24 cellular contexts compared by ENCODE assay signal in the genomic region with DNA sequence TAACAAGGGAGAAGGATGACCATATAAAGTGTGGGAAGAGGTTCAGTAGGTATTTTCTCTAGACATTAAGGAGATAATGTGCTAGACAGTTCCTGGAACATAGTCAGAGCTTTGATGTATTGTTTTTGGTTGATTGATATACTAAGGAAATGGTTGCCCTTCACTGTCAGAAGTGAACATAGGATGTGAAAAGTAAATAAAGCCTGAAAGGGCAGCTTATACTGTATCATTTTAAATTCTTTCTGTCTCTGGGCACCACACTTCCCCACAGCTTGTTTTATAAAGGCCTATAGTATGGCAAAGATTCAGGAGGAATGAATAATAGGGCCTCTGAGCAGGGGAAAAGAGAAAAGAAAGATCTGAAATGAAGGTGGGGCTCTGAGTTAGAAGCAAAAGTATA.
A peak's percentile ranks its signal among the peaks of the same experiment; 100 is the strongest.
DNase-seq lines count a peak whose midpoint lies in the region; ATAC-seq, FAIRE-seq and TF ChIP-seq lines count a peak whose summit lies in the region.
"Had no signal": no experiment of that assay in that cellular context is flagged by ENCODE, and none has a peak within 500 bp of the region (broad histone marks: within the 10 kb centered on the region; RNA-seq: fewer than 3 reads in every experiment).

No MANE protein-coding gene starts in this region.

- TF ChIP-seq EP300 in H1 (IDR thresholded peaks at IDR 0.05; ENCODE audit: borderline replicate concordance in 1 of 2, low read depth in 2 of 2, low read length in 2 of 2) = no peak

- no peak overlapping the region for H3K9ac ChIP-seq in H1 (replicated peaks in 1 of 4; ENCODE audit: extremely low read depth in 1 of 4, low read depth in 3 of 4, low read length in 3 of 4)
- H3K9ac ChIP-seq: BLaER1, GM23248, SK-N-SH had no signal

- H3F3A ChIP-seq in GM23338 (replicated peaks; ENCODE audit: low read depth) = no peaks in the 10 kb centered on the region

- H3K27ac Mint-ChIP-seq in GM23338 = peak overlapping the region; percentile 1; the same call in 1 of the 2 replicates
- H3K27ac Mint-ChIP-seq in mesothelial cell of epicardium = peak overlapping the region; percentile 4
- no peak overlapping the region for H3K27ac Mint-ChIP-seq in T-cell
- H3K27ac Mint-ChIP-seq: CD4-positive, CD25-positive, alpha-beta regulatory T cell had no signal

- no peak overlapping the region for H2BK120ac ChIP-seq in H1 (replicated peaks; ENCODE audit: low read depth, low read length)

- no peaks in the 10 kb centered on the region for H3K9me3 Mint-ChIP-seq in GM23338
- no peaks in the 10 kb centered on the region for H3K9me3 Mint-ChIP-seq in mesothelial cell of epicardium
- H3K9me3 Mint-ChIP-seq in T-cell = no peaks in the 10 kb centered on the region
- H3K9me3 Mint-ChIP-seq: CD4-positive, CD25-positive, alpha-beta regulatory T cell had no signal

- no peaks in the 10 kb centered on the region for H3K79me1 ChIP-seq in H1 (ENCODE audit: low read depth, low read length)

- no peaks in the 10 kb centered on the region for H3K9me3 ChIP-seq in H1 (ENCODE audit: insufficient read depth in 2 of 2, low read depth in 1 of 2, low read length in 1 of 2)
- H3K9me3 ChIP-seq: BLaER1, HAP-1, Peyer's patch, SK-N-SH had no signal

- POLR2A ChIA-PET in H1 (lab: Charles Lee; ENCODE audit: partially characterized antibody) (interaction anchor here (0.6 to 0.8 kb wide), 2 partner anchors 14 to 73 kb away, joined by 3 read pairs; no protein-coding TSS in a partner anchor), T-cell (lab: Charles Lee) (no interaction called here)

- no peak overlapping the region for H4K91ac ChIP-seq in H1 (replicated peaks; ENCODE audit: insufficient read length, low read length)

- no peaks in the 10 kb centered on the region for H4K20me1 ChIP-seq in GM23338 (replicated peaks; ENCODE audit: insufficient read depth)
- H4K20me1 ChIP-seq in H1 (replicated peaks in 1 of 2; ENCODE audit: control insufficient read depth in 1 of 2, insufficient read depth in 2 of 2, low read length in 2 of 2) = no peaks in the 10 kb centered on the region
- H4K20me1 ChIP-seq: BLaER1 had no signal

- H3K27ac ChIP-seq in GM23338 (ENCODE audit: low read depth) = no peak overlapping the region
- H3K27ac ChIP-seq in H1 (ENCODE audit: low read depth, low read length) = no peak overlapping the region
- H3K27ac ChIP-seq: BLaER1, GM23248, HL-60, Peyer's patch had no signal

- TF ChIP-seq POLR2A in H1 (IDR thresholded peaks at IDR 0.05; ENCODE audit: control extremely low read depth in 1 of 2, low read depth in 2 of 2, low read length in 2 of 2) = no peak

- H4K5ac ChIP-seq in H1 (ENCODE audit: insufficient read length, low read depth, low read length) = no peak overlapping the region

- no peaks in the 10 kb centered on the region for H3K79me2 ChIP-seq in GM23338 (replicated peaks; ENCODE audit: insufficient read depth)
- no peaks in the 10 kb centered on the region for H3K79me2 ChIP-seq in H1 (ENCODE audit: control insufficient read depth in 1 of 2, insufficient read depth in 2 of 2, low read length in 2 of 2)

- H3K27me3 ChIP-seq in GM23338 (ENCODE audit: insufficient read depth) = no peaks in the 10 kb centered on the region
- no peaks in the 10 kb centered on the region for H3K27me3 ChIP-seq in H1 (replicated peaks in 1 of 4; ENCODE audit: control insufficient read depth in 3 of 4, extremely low read depth in 1 of 4, insufficient read depth in 3 of 4, low read length in 3 of 4)
- H3K27me3 ChIP-seq: BLaER1, Peyer's patch had no signal

- H2AK5ac ChIP-seq in H1 (ENCODE audit: low read depth, low read length) = no peak overlapping the region

- no peak for TF ChIP-seq CTCF in GM23338 (conservative IDR thresholded peaks at IDR 0.05; ENCODE audit: low read depth in 2 of 2)
- TF ChIP-seq CTCF in H1 (IDR thresholded peaks at IDR 0.05; ENCODE audit: control extremely low read depth in 1 of 3, insufficient read depth in 1 of 3, low read depth in 1 of 3, low read length in 3 of 3) = no peak
- TF ChIP-seq CTCF in mesothelial cell of epicardium (IDR thresholded peaks at IDR 0.05; ENCODE audit: unreplicated experiment) = no peak

- no peak for TF ChIP-seq RAD21 in H1 (IDR thresholded peaks at IDR 0.05 in 1 of 2, conservative IDR thresholded peaks at IDR 0.05 in 1 of 2; ENCODE audit: low read depth in 2 of 2, low read length in 2 of 2)

- peaks cover 12% of the 10 kb centered on the region for H3K4me1 Mint-ChIP-seq in GM23338
- peaks cover 48% of the 10 kb centered on the region for H3K4me1 Mint-ChIP-seq in mesothelial cell of epicardium
- H3K4me1 Mint-ChIP-seq in T-cell = peaks cover 5 to 7% (median 6%) of the 10 kb centered on the region in 3 donors

- H3K36me3 ChIP-seq in GM23338 (ENCODE audit: insufficient read depth) = no peaks in the 10 kb centered on the region
- no peaks in the 10 kb centered on the region for H3K36me3 ChIP-seq in H1 (ENCODE audit: control insufficient read depth in 2 of 4, insufficient read depth in 4 of 4, low read length in 3 of 4)
- H3K36me3 ChIP-seq: BLaER1, HAP-1, Peyer's patch had no signal

- 0 out of 2 replicates have a peak overlapping the region, but pooled peaks have one; percentile 2 for H3K4me2 ChIP-seq in GM23338
- H3K4me2 ChIP-seq in H1 (ENCODE audit: insufficient read depth in 1 of 2, low read depth in 2 of 2, low read length in 2 of 2) = no peak overlapping the region
- H3K4me2 ChIP-seq: BLaER1, SK-N-SH had no signal

- no peak for FAIRE-seq in H1 (lab: Jason Lieb, UNC)
- FAIRE-seq: A204.1, D721Med, G401.6 had no signal

- no peak for DNase-seq in GM23338 (ENCODE audit: low spot score)
- DNase-seq in NCI-H460 (ENCODE audit: extremely low read depth, low read depth) = peak; percentile 59
- no peak for DNase-seq in H1 (ENCODE audit: low read depth in 1 of 2, low spot score in 2 of 2)
- no peak for DNase-seq in mesothelial cell of epicardium (ENCODE audit: low spot score in 2 of 2, unreplicated experiment in 2 of 2)
- no peak for DNase-seq in activated gamma-delta T cell treated with Interleukin-2 at 50 U/mL for 16 hours
- no peak for DNase-seq in T-cell
- DNase-seq: CD4-positive, CD25-positive, alpha-beta regulatory T cell; GM23248; NCI-H1092 treated with DMSO at 0.1 percent for 48 hours; NCI-H1436 treated with DMSO at 0.1 percent for 48 hours; NCI-H1930; NCI-H446; NCI-H526; Peyer's patch; SK-N-SH; SW 1271 had no signal

- no peak overlapping the region for H3K23ac ChIP-seq in H1 (ENCODE audit: insufficient read length)

- no peaks in the 10 kb centered on the region for H3K23me2 ChIP-seq in H1 (ENCODE audit: low read depth, low read length)

- no peak overlapping the region for H3K56ac ChIP-seq in H1 (replicated peaks; ENCODE audit: insufficient read length, low read depth, low read length)

- no peak overlapping the region for H2BK5ac ChIP-seq in H1 (ENCODE audit: low read depth, low read length)

- H2AFZ ChIP-seq in GM23338 (no peak overlapping the region), H1 (ENCODE audit: low read length) (0 out of 2 replicates have a peak overlapping the region, but pooled peaks have one; percentile 1)
- H2AFZ ChIP-seq: GM23248 had no signal

- H3K9me2 ChIP-seq in GM23338 (ENCODE audit: insufficient read depth) = no peaks in the 10 kb centered on the region
- H3K9me2 ChIP-seq: SK-N-SH had no signal

- H2BK12ac ChIP-seq in H1 (ENCODE audit: low read depth, low read length) = no peak overlapping the region

- no peak overlapping the region for H3K14ac ChIP-seq in H1 (ENCODE audit: insufficient read length)

- H3K4ac ChIP-seq in H1 (replicated peaks; ENCODE audit: insufficient read length, low read depth, low read length) = no peak overlapping the region

- H4K8ac ChIP-seq in H1 (ENCODE audit: extremely low read depth, insufficient read depth, low read length) = no peak overlapping the region

- H3K27me3 Mint-ChIP-seq in GM23338 (ENCODE audit: insufficient read depth, low read depth, poor library complexity) (no peaks in the 10 kb centered on the region), mesothelial cell of epicardium (ENCODE audit: low read depth) (no peaks in the 10 kb centered on the region), T-cell (peaks cover 0 to 5% of the 10 kb centered on the region in 2 donors)

- H3K4me1 ChIP-seq in GM23338 (ENCODE audit: insufficient read depth) (peaks cover 12% of the 10 kb centered on the region; the same call in 1 of the 2 replicates), H1 (replicated peaks in 1 of 4; ENCODE audit: control insufficient read depth in 3 of 4, insufficient read depth in 4 of 4, low read length in 3 of 4) (no peaks in the 10 kb centered on the region)
- H3K4me1 ChIP-seq: BLaER1 had no signal

- no peak for ATAC-seq in GM23338
- no peak for ATAC-seq in GM19397 (IDR thresholded peaks at IDR 0.05; ENCODE audit: unreplicated experiment)
- ATAC-seq in HG03175 (IDR thresholded peaks at IDR 0.05; ENCODE audit: unreplicated experiment) = no peak
- ATAC-seq in T-cell (replicated peaks in 1 of 4) = no peak

- H2BK15ac ChIP-seq in H1 (ENCODE audit: low read length) = no peak overlapping the region

- no peak overlapping the region for H3K18ac ChIP-seq in H1 (ENCODE audit: extremely low read depth, low read length)

- H3K36me3 Mint-ChIP-seq in GM23338 (ENCODE audit: low read depth) = no peaks in the 10 kb centered on the region
- H3K36me3 Mint-ChIP-seq in mesothelial cell of epicardium = no peaks in the 10 kb centered on the region
- H3K36me3 Mint-ChIP-seq in T-cell = no peaks in the 10 kb centered on the region
- H3K36me3 Mint-ChIP-seq: CD4-positive, CD25-positive, alpha-beta regulatory T cell had no signal

- no peak overlapping the region for H3K4me3 ChIP-seq in GM23338
- no peak overlapping the region for H3K4me3 ChIP-seq in H1 (ENCODE audit: extremely low read depth in 1 of 4, insufficient read depth in 2 of 4, low read depth in 3 of 4, low read length in 4 of 4)
- H3K4me3 ChIP-seq: BLaER1, GM23248, HAP-1, Peyer's patch had no signal

- H2BK20ac ChIP-seq in H1 (ENCODE audit: low read length) = no peak overlapping the region

- H3K4me3 Mint-ChIP-seq in GM23338 = no peak overlapping the region
- H3K4me3 Mint-ChIP-seq in mesothelial cell of epicardium = no peak overlapping the region
- no peak overlapping the region for H3K4me3 Mint-ChIP-seq in T-cell
- H3K4me3 Mint-ChIP-seq: CD4-positive, CD25-positive, alpha-beta regulatory T cell had no signal

- CTCF ChIA-PET in H1 (lab: Charles Lee; ENCODE audit: partially characterized antibody) = interaction anchor here (0.9 to 1.3 kb wide), 4 partner anchors 12 to 131 kb away, joined by 3 to 5 read pairs (median 3); no protein-coding TSS in a partner anchor
- CTCF ChIA-PET in T-cell (lab: Charles Lee) = interaction anchor here in 1 of 2 donors (0.6 kb wide), 1 partner anchor 10 kb away, joined by 3 read pairs; no protein-coding TSS in a partner anchor

TF ChIP-seq in H1, 55 proteins besides CTCF, POLR2A, EP300 and RAD21:
- TF ChIP-seq HDAC6 (IDR thresholded peaks at IDR 0.05; ENCODE audit: low read depth, low read length) = no peak
TF ChIP-seq in H1: peak in this region for 0.

Comparison
In these comparisons a context has a peak if more than half of its experiments do, and no peak if none do; other contexts are left out.
1. H3K27ac Mint-ChIP-seq: peak in GM23338 (single experiment) and mesothelial cell of epicardium (single experiment); none in T-cell (0 of 2).